ENCODE assay signal across 1 cellular context in the genomic region with DNA sequence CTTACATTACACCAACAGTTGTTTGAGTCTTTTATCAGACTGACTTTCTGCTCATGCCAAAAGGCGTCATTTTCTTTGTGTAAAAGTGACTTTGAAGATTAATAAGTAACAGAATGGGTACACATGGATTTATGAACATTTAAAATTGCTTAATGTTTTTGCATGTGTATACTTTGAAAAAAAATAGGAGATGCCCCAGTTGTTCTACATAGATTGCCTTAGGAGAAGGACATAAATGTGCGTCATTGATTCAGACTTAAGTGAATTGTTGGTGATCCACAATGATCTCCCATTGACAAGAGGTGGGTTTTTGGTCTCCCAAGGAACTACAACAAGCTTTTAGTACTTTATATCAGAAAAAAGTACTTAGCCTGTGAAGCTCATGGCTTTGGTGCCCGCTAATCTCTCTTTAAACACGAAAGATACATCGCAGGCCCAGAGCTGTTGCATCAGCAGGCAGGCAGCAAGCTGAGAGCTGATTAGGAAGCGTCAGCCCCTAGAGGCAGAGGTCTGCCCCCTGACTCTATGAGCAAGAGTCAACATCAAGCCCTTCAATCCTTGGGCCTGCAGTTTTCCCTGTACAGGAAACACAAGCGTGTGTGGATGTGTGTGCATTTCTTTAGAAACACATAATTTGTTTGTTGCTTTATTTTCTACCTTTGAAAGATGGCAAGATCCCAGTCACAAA.
TF ChIP-seq lines count a peak whose summit lies in the region.

No MANE protein-coding gene starts in this region.

TF ChIP-seq in HepG2, 621 proteins besides CTCF, POLR2A, EP300 and RAD21 (continued from another document and continues in another):
- TF ChIP-seq, protein P1, sequence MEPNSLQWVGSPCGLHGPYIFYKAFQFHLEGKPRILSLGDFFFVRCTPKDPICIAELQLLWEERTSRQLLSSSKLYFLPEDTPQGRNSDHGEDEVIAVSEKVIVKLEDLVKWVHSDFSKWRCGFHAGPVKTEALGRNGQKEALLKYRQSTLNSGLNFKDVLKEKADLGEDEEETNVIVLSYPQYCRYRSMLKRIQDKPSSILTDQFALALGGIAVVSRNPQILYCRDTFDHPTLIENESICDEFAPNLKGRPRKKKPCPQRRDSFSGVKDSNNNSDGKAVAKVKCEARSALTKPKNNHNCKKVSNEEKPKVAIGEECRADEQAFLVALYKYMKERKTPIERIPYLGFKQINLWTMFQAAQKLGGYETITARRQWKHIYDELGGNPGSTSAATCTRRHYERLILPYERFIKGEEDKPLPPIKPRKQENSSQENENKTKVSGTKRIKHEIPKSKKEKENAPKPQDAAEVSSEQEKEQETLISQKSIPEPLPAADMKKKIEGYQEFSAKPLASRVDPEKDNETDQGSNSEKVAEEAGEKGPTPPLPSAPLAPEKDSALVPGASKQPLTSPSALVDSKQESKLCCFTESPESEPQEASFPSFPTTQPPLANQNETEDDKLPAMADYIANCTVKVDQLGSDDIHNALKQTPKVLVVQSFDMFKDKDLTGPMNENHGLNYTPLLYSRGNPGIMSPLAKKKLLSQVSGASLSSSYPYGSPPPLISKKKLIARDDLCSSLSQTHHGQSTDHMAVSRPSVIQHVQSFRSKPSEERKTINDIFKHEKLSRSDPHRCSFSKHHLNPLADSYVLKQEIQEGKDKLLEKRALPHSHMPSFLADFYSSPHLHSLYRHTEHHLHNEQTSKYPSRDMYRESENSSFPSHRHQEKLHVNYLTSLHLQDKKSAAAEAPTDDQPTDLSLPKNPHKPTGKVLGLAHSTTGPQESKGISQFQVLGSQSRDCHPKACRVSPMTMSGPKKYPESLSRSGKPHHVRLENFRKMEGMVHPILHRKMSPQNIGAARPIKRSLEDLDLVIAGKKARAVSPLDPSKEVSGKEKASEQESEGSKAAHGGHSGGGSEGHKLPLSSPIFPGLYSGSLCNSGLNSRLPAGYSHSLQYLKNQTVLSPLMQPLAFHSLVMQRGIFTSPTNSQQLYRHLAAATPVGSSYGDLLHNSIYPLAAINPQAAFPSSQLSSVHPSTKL (CRISPR knock-in tag; IDR thresholded peaks at IDR 0.05), result peak; percentile 81
- TF ChIP-seq, protein P2, sequence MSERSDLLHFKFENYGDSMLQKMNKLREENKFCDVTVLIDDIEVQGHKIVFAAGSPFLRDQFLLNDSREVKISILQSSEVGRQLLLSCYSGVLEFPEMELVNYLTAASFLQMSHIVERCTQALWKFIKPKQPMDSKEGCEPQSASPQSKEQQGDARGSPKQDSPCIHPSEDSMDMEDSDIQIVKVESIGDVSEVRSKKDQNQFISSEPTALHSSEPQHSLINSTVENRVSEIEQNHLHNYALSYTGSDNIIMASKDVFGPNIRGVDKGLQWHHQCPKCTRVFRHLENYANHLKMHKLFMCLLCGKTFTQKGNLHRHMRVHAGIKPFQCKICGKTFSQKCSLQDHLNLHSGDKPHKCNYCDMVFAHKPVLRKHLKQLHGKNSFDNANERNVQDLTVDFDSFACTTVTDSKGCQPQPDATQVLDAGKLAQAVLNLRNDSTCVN (CRISPR knock-in tag; IDR thresholded peaks at IDR 0.05; ENCODE audit: borderline replicate concordance), result no peak; the same call in 1 of the 2 replicates
- TF ChIP-seq, protein P3, sequence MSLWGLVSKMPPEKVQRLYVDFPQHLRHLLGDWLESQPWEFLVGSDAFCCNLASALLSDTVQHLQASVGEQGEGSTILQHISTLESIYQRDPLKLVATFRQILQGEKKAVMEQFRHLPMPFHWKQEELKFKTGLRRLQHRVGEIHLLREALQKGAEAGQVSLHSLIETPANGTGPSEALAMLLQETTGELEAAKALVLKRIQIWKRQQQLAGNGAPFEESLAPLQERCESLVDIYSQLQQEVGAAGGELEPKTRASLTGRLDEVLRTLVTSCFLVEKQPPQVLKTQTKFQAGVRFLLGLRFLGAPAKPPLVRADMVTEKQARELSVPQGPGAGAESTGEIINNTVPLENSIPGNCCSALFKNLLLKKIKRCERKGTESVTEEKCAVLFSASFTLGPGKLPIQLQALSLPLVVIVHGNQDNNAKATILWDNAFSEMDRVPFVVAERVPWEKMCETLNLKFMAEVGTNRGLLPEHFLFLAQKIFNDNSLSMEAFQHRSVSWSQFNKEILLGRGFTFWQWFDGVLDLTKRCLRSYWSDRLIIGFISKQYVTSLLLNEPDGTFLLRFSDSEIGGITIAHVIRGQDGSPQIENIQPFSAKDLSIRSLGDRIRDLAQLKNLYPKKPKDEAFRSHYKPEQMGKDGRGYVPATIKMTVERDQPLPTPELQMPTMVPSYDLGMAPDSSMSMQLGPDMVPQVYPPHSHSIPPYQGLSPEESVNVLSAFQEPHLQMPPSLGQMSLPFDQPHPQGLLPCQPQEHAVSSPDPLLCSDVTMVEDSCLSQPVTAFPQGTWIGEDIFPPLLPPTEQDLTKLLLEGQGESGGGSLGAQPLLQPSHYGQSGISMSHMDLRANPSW (CRISPR knock-in tag; IDR thresholded peaks at IDR 0.05; ENCODE audit: borderline replicate concordance), result peak; percentile 36; the same call in 1 of the 2 replicates
- TF ChIP-seq, protein P4, sequence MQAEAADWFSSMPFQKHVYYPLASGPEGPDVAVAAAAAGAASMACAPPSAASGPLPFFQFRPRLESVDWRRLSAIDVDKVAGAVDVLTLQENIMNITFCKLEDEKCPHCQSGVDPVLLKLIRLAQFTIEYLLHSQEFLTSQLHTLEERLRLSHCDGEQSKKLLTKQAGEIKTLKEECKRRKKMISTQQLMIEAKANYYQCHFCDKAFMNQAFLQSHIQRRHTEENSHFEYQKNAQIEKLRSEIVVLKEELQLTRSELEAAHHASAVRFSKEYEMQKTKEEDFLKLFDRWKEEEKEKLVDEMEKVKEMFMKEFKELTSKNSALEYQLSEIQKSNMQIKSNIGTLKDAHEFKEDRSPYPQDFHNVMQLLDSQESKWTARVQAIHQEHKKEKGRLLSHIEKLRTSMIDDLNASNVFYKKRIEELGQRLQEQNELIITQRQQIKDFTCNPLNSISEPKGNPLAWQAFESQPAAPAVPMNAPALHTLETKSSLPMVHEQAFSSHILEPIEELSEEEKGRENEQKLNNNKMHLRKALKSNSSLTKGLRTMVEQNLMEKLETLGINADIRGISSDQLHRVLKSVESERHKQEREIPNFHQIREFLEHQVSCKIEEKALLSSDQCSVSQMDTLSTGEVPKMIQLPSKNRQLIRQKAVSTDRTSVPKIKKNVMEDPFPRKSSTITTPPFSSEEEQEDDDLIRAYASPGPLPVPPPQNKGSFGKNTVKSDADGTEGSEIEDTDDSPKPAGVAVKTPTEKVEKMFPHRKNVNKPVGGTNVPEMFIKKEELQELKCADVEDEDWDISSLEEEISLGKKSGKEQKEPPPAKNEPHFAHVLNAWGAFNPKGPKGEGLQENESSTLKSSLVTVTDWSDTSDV (CRISPR knock-in tag; IDR thresholded peaks at IDR 0.05), result no peak
- TF ChIP-seq HIVEP1 (CRISPR knock-in tag; IDR thresholded peaks at IDR 0.05) (peak; percentile 44; the same call in 1 of the 2 replicates), REPIN1 (CRISPR knock-in tag; IDR thresholded peaks at IDR 0.05; ENCODE audit: borderline replicate concordance, low read depth) (0 out of 2 replicates have a peak, but pooled peaks have one; percentile 53), ZNF292 (CRISPR knock-in tag; IDR thresholded peaks at IDR 0.05; ENCODE audit: borderline replicate concordance, low read depth) (peak; percentile 90; the same call in 1 of the 2 replicates), KDM4B (CRISPR knock-in tag; IDR thresholded peaks at IDR 0.05) (peak; percentile 67; the same call in 1 of the 2 replicates), ZSCAN31 (CRISPR knock-in tag; IDR thresholded peaks at IDR 0.05; ENCODE audit: low read depth) (0 out of 2 replicates have a peak, but pooled peaks have one; percentile 35), ZNF747 (CRISPR knock-in tag; IDR thresholded peaks at IDR 0.05; ENCODE audit: borderline replicate concordance) (no peak), SMC3 (IDR thresholded peaks at IDR 0.05; ENCODE audit: low read length) (peak; percentile 43; the same call in 1 of the 2 replicates), ZBTB42 (CRISPR knock-in tag; IDR thresholded peaks at IDR 0.05) (no peak), ZNF24 (IDR thresholded peaks at IDR 0.05) (0 out of 2 replicates have a peak, but pooled peaks have one; percentile 11), ZNF724P (CRISPR knock-in tag; IDR thresholded peaks at IDR 0.05; ENCODE audit: borderline replicate concordance) (no peak), ZFX (CRISPR knock-in tag; IDR thresholded peaks at IDR 0.05; ENCODE audit: low read depth) (peak; percentile 84), ZNF766 (CRISPR knock-in tag; IDR thresholded peaks at IDR 0.05; ENCODE audit: borderline replicate concordance) (0 out of 2 replicates have a peak, but pooled peaks have one; percentile 37), ZNF564 (CRISPR knock-in tag; IDR thresholded peaks at IDR 0.05) (no peak), ERF (CRISPR knock-in tag; IDR thresholded peaks at IDR 0.05) (0 out of 2 replicates have a peak, but pooled peaks have one; percentile 21), KLF16 (CRISPR knock-in tag; IDR thresholded peaks at IDR 0.05) (peak in 1 of 2 experiments; percentile 70; a peak in 2 of 4 replicates), PHF8 (CRISPR knock-in tag; IDR thresholded peaks at IDR 0.05) (peak; percentile 57; the same call in 1 of the 2 replicates), ZFY (CRISPR knock-in tag; IDR thresholded peaks at IDR 0.05) (peak; percentile 86), ZFP36L1 (CRISPR knock-in tag; IDR thresholded peaks at IDR 0.05) (no peak), RNF2 (conservative IDR thresholded peaks at IDR 0.05; ENCODE audit: low read depth) (no peak), ZNF605 (CRISPR knock-in tag; IDR thresholded peaks at IDR 0.05) (no peak), ARID2 (CRISPR knock-in tag; IDR thresholded peaks at IDR 0.05; ENCODE audit: borderline replicate concordance) (0 out of 2 replicates have a peak, but pooled peaks have one; percentile 15), JUND (CRISPR knock-in tag; IDR thresholded peaks at IDR 0.05) (0 out of 2 replicates have a peak, but pooled peaks have one; percentile 42), ZNF644 (CRISPR knock-in tag; IDR thresholded peaks at IDR 0.05; ENCODE audit: low read depth) (peak; percentile 87; the same call in 1 of the 2 replicates), HMGA1 (CRISPR knock-in tag; conservative IDR thresholded peaks at IDR 0.05) (no peak), ZNF331 (CRISPR knock-in tag; IDR thresholded peaks at IDR 0.05) (peak; percentile 67; the same call in 1 of the 2 replicates), MIXL1 (CRISPR knock-in tag; IDR thresholded peaks at IDR 0.05) (peak; percentile 77)
- TF ChIP-seq, protein P5, sequence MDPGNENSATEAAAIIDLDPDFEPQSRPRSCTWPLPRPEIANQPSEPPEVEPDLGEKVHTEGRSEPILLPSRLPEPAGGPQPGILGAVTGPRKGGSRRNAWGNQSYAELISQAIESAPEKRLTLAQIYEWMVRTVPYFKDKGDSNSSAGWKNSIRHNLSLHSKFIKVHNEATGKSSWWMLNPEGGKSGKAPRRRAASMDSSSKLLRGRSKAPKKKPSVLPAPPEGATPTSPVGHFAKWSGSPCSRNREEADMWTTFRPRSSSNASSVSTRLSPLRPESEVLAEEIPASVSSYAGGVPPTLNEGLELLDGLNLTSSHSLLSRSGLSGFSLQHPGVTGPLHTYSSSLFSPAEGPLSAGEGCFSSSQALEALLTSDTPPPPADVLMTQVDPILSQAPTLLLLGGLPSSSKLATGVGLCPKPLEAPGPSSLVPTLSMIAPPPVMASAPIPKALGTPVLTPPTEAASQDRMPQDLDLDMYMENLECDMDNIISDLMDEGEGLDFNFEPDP (CRISPR knock-in tag; conservative IDR thresholded peaks at IDR 0.05), result no peak
- TF ChIP-seq, protein P6, sequence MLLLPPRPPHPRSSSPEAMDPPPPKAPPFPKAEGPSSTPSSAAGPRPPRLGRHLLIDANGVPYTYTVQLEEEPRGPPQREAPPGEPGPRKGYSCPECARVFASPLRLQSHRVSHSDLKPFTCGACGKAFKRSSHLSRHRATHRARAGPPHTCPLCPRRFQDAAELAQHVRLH (CRISPR knock-in tag; IDR thresholded peaks at IDR 0.05; ENCODE audit: borderline replicate concordance, low read depth), result peak; percentile 87; the same call in 1 of the 2 replicates
- TF ChIP-seq, protein P7, sequence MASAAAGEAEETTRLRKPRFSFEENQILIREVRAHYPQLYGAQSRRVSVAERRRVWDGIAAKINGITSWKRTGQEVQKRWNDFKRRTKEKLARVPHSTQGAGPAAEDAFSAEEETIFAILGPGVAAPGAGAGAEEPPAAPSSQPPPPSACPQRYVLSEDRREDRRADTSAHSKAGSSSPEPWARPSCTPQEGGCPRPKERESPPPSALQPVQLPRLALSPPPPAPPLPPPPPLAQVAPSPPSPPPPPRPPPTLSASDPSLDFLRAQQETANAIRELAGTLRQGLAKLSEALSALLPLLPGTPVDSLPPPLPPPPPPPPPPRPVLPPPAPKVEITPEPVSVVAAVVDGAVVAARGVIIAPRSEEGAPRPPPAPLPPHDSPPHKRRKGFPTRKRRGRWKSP (CRISPR knock-in tag; IDR thresholded peaks at IDR 0.05), result peak; percentile 59; the same call in 1 of the 2 replicates
- TF ChIP-seq, protein P8, sequence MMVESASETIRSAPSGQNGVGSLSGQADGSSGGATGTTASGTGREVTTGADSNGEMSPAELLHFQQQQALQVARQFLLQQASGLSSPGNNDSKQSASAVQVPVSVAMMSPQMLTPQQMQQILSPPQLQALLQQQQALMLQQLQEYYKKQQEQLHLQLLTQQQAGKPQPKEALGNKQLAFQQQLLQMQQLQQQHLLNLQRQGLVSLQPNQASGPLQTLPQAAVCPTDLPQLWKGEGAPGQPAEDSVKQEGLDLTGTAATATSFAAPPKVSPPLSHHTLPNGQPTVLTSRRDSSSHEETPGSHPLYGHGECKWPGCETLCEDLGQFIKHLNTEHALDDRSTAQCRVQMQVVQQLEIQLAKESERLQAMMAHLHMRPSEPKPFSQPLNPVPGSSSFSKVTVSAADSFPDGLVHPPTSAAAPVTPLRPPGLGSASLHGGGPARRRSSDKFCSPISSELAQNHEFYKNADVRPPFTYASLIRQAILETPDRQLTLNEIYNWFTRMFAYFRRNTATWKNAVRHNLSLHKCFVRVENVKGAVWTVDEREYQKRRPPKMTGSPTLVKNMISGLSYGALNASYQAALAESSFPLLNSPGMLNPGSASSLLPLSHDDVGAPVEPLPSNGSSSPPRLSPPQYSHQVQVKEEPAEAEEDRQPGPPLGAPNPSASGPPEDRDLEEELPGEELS (CRISPR knock-in tag; IDR thresholded peaks at IDR 0.05), result peak; percentile 62
- TF ChIP-seq, protein P9, sequence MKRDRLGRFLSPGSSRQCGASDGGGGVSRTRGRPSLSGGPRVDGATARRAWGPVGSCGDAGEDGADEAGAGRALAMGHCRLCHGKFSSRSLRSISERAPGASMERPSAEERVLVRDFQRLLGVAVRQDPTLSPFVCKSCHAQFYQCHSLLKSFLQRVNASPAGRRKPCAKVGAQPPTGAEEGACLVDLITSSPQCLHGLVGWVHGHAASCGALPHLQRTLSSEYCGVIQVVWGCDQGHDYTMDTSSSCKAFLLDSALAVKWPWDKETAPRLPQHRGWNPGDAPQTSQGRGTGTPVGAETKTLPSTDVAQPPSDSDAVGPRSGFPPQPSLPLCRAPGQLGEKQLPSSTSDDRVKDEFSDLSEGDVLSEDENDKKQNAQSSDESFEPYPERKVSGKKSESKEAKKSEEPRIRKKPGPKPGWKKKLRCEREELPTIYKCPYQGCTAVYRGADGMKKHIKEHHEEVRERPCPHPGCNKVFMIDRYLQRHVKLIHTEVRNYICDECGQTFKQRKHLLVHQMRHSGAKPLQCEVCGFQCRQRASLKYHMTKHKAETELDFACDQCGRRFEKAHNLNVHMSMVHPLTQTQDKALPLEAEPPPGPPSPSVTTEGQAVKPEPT (CRISPR knock-in tag; IDR thresholded peaks at IDR 0.05; ENCODE audit: low read depth), result 0 out of 2 replicates have a peak, but pooled peaks have one; percentile 44
